ENCODE assay signal across 17 cellular contexts in the genomic region with DNA sequence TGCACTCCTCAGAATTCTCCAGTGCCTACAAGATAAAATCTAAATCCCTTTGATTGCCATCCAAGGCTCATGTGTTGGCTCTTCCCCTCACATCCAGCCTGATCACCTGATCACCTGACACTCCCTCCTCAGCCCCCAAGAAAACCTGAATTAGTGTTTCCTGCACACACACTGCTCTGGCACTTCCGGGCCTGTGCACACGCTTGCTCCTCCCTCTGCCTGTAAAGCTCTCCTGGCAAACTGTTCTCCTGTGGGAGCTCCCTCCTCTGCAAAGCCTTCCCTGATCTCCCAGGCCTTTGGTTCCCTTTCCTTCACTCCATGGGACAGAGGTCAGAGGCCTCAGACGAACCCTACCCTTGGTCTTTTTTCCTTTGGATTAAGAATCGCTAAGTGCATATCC. TPM values are rescaled to one million over a fixed set of nuclear protein-coding genes. Genes with fewer than 3 reads are reported as not detected.
DNase-seq lines count a peak whose midpoint lies in the region; ATAC-seq, FAIRE-seq and TF ChIP-seq lines count a peak whose summit lies in the region.
"Had no signal": no experiment of that assay in that cellular context is flagged by ENCODE, and none has a peak within 500 bp of the region (broad histone marks: within the 10 kb centered on the region; RNA-seq: fewer than 3 reads in every experiment).

No MANE protein-coding gene starts in this region.

- ATAC-seq in WTC11 (no peak), foreskin keratinocyte (peak; percentile 74), GM18511 (IDR thresholded peaks at IDR 0.05; ENCODE audit: unreplicated experiment) (no peak)
- ATAC-seq: Right ventricle myocardium inferior had no signal

- peak overlapping the region; percentile 2 for H3K27ac ChIP-seq in foreskin keratinocyte
- H3K27ac ChIP-seq: BLaER1 treated with 17β-estradiol and CSF1 and Interleukin-3, amounts not matched to agents 10 nM and 100 nM had no signal

- CTCF ChIA-PET in activated CD4-positive, alpha-beta T cell treated with anti-CD3 and anti-CD28 coated beads, Interleukin-2, amount 10 ng/mL, durations not matched to agents 7 days and 5 days (lab: Charles Lee): interaction anchor here (1.3 kb wide), 1 partner anchor 15 kb away, joined by 3 read pairs; no protein-coding TSS in a partner anchor
- CTCF ChIA-PET in WTC11 (lab: Charles Lee): no interaction called here

- H3K27me3 ChIP-seq in foreskin keratinocyte: no peaks in the 10 kb centered on the region

- no peak overlapping the region for H3K4me3 Mint-ChIP-seq in activated CD4-positive, alpha-beta T cell treated with anti-CD3 and anti-CD28 coated beads, Interleukin-2, amount 10 ng/mL, durations not matched to agents 7 days and 5 days
- H3K4me3 Mint-ChIP-seq in WTC11 (no peak overlapping the region), progenitor cell of endocrine pancreas (ENCODE audit: low read depth) (no peak overlapping the region)

- H3K27me3 Mint-ChIP-seq in activated CD4-positive, alpha-beta T cell treated with anti-CD3 and anti-CD28 coated beads, Interleukin-2, amount 10 ng/mL, durations not matched to agents 7 days and 5 days: no peaks in the 10 kb centered on the region
- H3K27me3 Mint-ChIP-seq in WTC11 (ENCODE audit: low read depth) (no peaks in the 10 kb centered on the region), progenitor cell of endocrine pancreas (no peaks in the 10 kb centered on the region)

- peaks cover 12% of the 10 kb centered on the region for H3K4me1 ChIP-seq in foreskin keratinocyte

- no peak for FAIRE-seq in GM19239 (lab: Jason Lieb, UNC)

- H3K9me3 Mint-ChIP-seq in activated CD4-positive, alpha-beta T cell treated with anti-CD3 and anti-CD28 coated beads, Interleukin-2, amount 10 ng/mL, durations not matched to agents 7 days and 5 days: no peaks in the 10 kb centered on the region
- H3K9me3 Mint-ChIP-seq in WTC11: no peaks in the 10 kb centered on the region
- peaks cover 13% of the 10 kb centered on the region for H3K9me3 Mint-ChIP-seq in progenitor cell of endocrine pancreas (ENCODE audit: low read depth)

- H3K27ac Mint-ChIP-seq in activated CD4-positive, alpha-beta T cell treated with anti-CD3 and anti-CD28 coated beads, Interleukin-2, amount 10 ng/mL, durations not matched to agents 7 days and 5 days: peak overlapping the region; percentile 47
- H3K27ac Mint-ChIP-seq in WTC11 (peak overlapping the region; percentile 53; the same call in 1 of the 2 replicates), progenitor cell of endocrine pancreas (peak overlapping the region; percentile 6)

- POLR2A ChIA-PET in activated CD4-positive, alpha-beta T cell treated with anti-CD3 and anti-CD28 coated beads, Interleukin-2, amount 10 ng/mL, durations not matched to agents 7 days and 5 days (lab: Charles Lee): no interaction called here
- POLR2A ChIA-PET in WTC11 (lab: Charles Lee): no interaction called here

- H3K36me3 Mint-ChIP-seq in activated CD4-positive, alpha-beta T cell treated with anti-CD3 and anti-CD28 coated beads, Interleukin-2, amount 10 ng/mL, durations not matched to agents 7 days and 5 days (ENCODE audit: low read depth): no peaks in the 10 kb centered on the region
- no peaks in the 10 kb centered on the region for H3K36me3 Mint-ChIP-seq in WTC11
- no peaks in the 10 kb centered on the region for H3K36me3 Mint-ChIP-seq in progenitor cell of endocrine pancreas (ENCODE audit: insufficient read depth)

- no peak for TF ChIP-seq CTCF in WTC11 (IDR thresholded peaks at IDR 0.05)
- TF ChIP-seq CTCF in foreskin keratinocyte (conservative IDR thresholded peaks at IDR 0.05): no peak
- no peak for TF ChIP-seq CTCF in progenitor cell of endocrine pancreas (IDR thresholded peaks at IDR 0.05; ENCODE audit: unreplicated experiment)

- no peak for DNase-seq in activated CD4-positive, alpha-beta T cell treated with anti-CD3 and anti-CD28 coated beads, Interleukin-2, amount 10 ng/mL, durations not matched to agents 7 days and 5 days
- no peak for DNase-seq in activated CD4-positive, alpha-beta T cell treated with anti-CD3 and anti-CD28 coated beads, Interleukin-2, amount 50 U/mL, for 4 hours
- DNase-seq in WTC11 (ENCODE audit: low spot score) (no peak), foreskin keratinocyte (no peak), progenitor cell of endocrine pancreas (ENCODE audit: low spot score, unreplicated experiment) (no peak), GM19239 (ENCODE audit: insufficient read length, low spot score) (no peak), SW 1271 (lab: John Stamatoyannopoulos, UW) (no peak)
- DNase-seq: COR-L47, HCEC 1CT, IMR-90, NCI-H1436 treated with DMSO at 0.1 percent for 48 hours, NCI-H2081 treated with DMSO at 0.1 percent for 48 hours, NCI-H345, NCI-H748 treated with DMSO at 0.1 percent for 48 hours had no signal

- H3K4me1 Mint-ChIP-seq in activated CD4-positive, alpha-beta T cell treated with anti-CD3 and anti-CD28 coated beads, Interleukin-2, amount 10 ng/mL, durations not matched to agents 7 days and 5 days: peaks cover 29% of the 10 kb centered on the region
- H3K4me1 Mint-ChIP-seq in WTC11 (peaks cover 17% of the 10 kb centered on the region), progenitor cell of endocrine pancreas (ENCODE audit: low read depth) (peaks cover 6% of the 10 kb centered on the region)

TF ChIP-seq in WTC11, 78 proteins besides CTCF, POLR2A, EP300 and RAD21:
- TF ChIP-seq ZNF263 (CRISPR knock-in tag; IDR thresholded peaks at IDR 0.05; ENCODE audit: low read depth) (no peak), ESRRA (CRISPR knock-in tag; IDR thresholded peaks at IDR 0.05; ENCODE audit: borderline replicate concordance) (no peak), MXD4 (CRISPR knock-in tag; IDR thresholded peaks at IDR 0.05; ENCODE audit: borderline replicate concordance) (no peak), ELF4 (CRISPR knock-in tag; IDR thresholded peaks at IDR 0.05; ENCODE audit: low read depth) (no peak)
- TF ChIP-seq, protein P1, sequence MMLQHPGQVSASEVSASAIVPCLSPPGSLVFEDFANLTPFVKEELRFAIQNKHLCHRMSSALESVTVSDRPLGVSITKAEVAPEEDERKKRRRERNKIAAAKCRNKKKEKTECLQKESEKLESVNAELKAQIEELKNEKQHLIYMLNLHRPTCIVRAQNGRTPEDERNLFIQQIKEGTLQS (CRISPR knock-in tag; conservative IDR thresholded peaks at IDR 0.05): no peak

RNA-seq across cellular contexts. Expression of a gene that starts 19.9 kb away (rescaled TPM):
- total RNA-seq in activated CD4-positive, alpha-beta T cell treated with anti-CD3 and anti-CD28 coated beads, Interleukin-2, amount 10 ng/mL, durations not matched to agents 7 days and 5 days: 10 to 100 TPM; 27.5 to 27.8 TPM
- total RNA-seq in WTC11 (2021) (23.8 to 25.2 TPM (median 24.9 TPM) in 3 replicates), foreskin keratinocyte (17.2 and 17.5 TPM in 2 replicates), progenitor cell of endocrine pancreas (65.9 and 71.6 TPM in 2 replicates)
- polyA plus RNA-seq in foreskin keratinocyte: 12.4 and 13.3 TPM in 2 replicates
